In genomic region chr7:50529093-50529862, GRCh38 we compare ENCODE assay signal across 30 cellular contexts. TPM values are rescaled to one million over a fixed set of nuclear protein-coding genes. Genes with fewer than 3 reads are reported as not detected.
"Had no signal": no experiment of that assay in that cellular context is flagged by ENCODE, and none has a peak within 500 bp of the region (broad histone marks: within the 10 kb centered on the region; RNA-seq: fewer than 3 reads in every experiment).

No MANE protein-coding gene starts in this region.

- H3K4me1 Mint-ChIP-seq: IgD-negative memory B cell had no signal

- H3K27ac ChIP-seq: brain microvascular endothelial cell, cardiac muscle cell, KMS-11, SK-N-MC had no signal

- H3K9me3 Mint-ChIP-seq: activated naive CD4-positive, alpha-beta T cell treated with anti-CD3 and anti-CD28 coated beads for 36 hours; activated T-helper 17 cell treated with anti-CD3 and anti-CD28 coated beads, Interleukin-2, amount 50 U/mL, for 72 hours had no signal

- H3K36me3 Mint-ChIP-seq: activated naive CD8-positive, alpha-beta T cell; T-cell had no signal

- H3K4me3 Mint-ChIP-seq: activated CD4-positive, alpha-beta T cell treated with anti-CD3 and anti-CD28 coated beads for 36 hours; activated CD8-positive, alpha-beta T cell treated with anti-CD3 and anti-CD28 coated beads, Interleukin-2, amount 10 ng/mL, durations not matched to agents 7 days and 5 days; activated naive CD4-positive, alpha-beta T cell treated with anti-CD3 and anti-CD28 coated beads for 36 hours; activated naive CD8-positive, alpha-beta T cell; activated T-helper 17 cell treated with anti-CD3 and anti-CD28 coated beads, Interleukin-2, amount 50 U/mL, for 72 hours; IgD-negative memory B cell; T-cell had no signal

- H3K4me3 ChIP-seq: cardiac muscle cell, SK-N-MC had no signal

- H3K36me3 ChIP-seq: brain microvascular endothelial cell, cardiac muscle cell had no signal

- H3K9ac ChIP-seq: KMS-11 had no signal

- ATAC-seq: activated CD4-positive, alpha-beta T cell treated with anti-CD3 and anti-CD28 coated beads for 36 hours; activated CD8-positive, alpha-beta T cell treated with anti-CD3 and anti-CD28 coated beads, Interleukin-2, amount 10 ng/mL, durations not matched to agents 7 days and 5 days; activated T-helper 17 cell treated with anti-CD3 and anti-CD28 coated beads, Interleukin-2, amount 50 U/mL, for 72 hours; Panc1; Right ventricle myocardium inferior; T-cell had no signal

- H3K4me2 ChIP-seq: KMS-11 had no signal

- H3K27ac Mint-ChIP-seq: activated CD4-positive, alpha-beta T cell treated with anti-CD3 and anti-CD28 coated beads for 36 hours; activated CD8-positive, alpha-beta T cell treated with anti-CD3 and anti-CD28 coated beads, Interleukin-2, amount 10 ng/mL, durations not matched to agents 7 days and 5 days; activated naive CD4-positive, alpha-beta T cell treated with anti-CD3 and anti-CD28 coated beads for 36 hours; activated naive CD8-positive, alpha-beta T cell; activated T-helper 17 cell treated with anti-CD3 and anti-CD28 coated beads, Interleukin-2, amount 50 U/mL, for 72 hours; IgD-negative memory B cell; T-cell had no signal

- DNase-seq: activated CD4-positive, alpha-beta T cell treated with anti-CD3 and anti-CD28 coated beads for 36 hours; activated CD4-positive, alpha-beta T cell treated with anti-CD3 and anti-CD28 coated beads, Interleukin-2, amount 50 U/mL, for 4 hours; activated CD4-positive, CD25-positive, alpha-beta regulatory T cell; activated CD8-positive, alpha-beta T cell treated with anti-CD3 and anti-CD28 coated beads, Interleukin-2, amount 10 ng/mL, durations not matched to agents 7 days and 5 days; activated gamma-delta T cell; activated naive CD4-positive, alpha-beta T cell treated with anti-CD3 and anti-CD28 coated beads for 36 hours; activated T-cell treated with anti-CD3 and anti-CD28 coated beads, Interleukin-2, amount 50 U/mL, for 48 hours; amygdala; brain microvascular endothelial cell; NCI-H1092; NCI-H1417; NCI-H1930; NCI-H345; NCI-H510A treated with DMSO at 0.1 percent for 48 hours; NCI-H69; NK-92 treated with Interleukin-12 subunit alpha and Interleukin-12 subunit beta, amount 100 ng/mL, for 24 hours; OCI-M1; RPMI8226; T-cell; T-helper 2 cell; T1000 had no signal

- H3K27me3 ChIP-seq: brain microvascular endothelial cell, cardiac muscle cell had no signal

RNA-seq across cellular contexts. Expression of gene DDC, which starts 35.9 kb away (rescaled TPM):
- total RNA-seq: activated CD8-positive, alpha-beta T cell treated with anti-CD3 and anti-CD28 coated beads, Interleukin-2, amount 10 ng/mL, durations not matched to agents 7 days and 5 days; activated T-helper 17 cell treated with anti-CD3 and anti-CD28 coated beads, Interleukin-2, amount 50 U/mL, for 72 hours; astrocyte; cardiac muscle cell; Right ventricle myocardium inferior; T-cell had no signal
- polyA plus RNA-seq: cardiac muscle cell, IgD-negative memory B cell had no signal
